In the genomic region with DNA sequence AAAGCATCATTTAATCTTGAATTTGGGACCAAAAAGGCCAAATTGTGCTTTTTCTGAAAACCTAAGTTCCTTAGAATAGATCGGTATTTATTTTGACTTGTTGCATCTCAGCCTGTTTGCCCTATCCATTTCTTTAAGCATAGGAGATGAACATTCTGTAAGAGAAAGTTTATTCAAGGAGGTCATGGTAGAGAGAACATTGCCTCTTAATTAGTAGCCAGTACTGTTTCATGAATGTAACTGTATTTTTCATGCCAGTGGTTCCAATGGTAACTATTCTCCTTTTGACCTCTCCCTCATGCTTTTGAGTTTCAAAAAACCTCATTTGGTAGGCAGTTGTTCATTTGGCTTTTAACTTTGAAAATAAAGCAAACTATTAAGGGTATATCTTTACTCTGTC, we compare ENCODE assay signal across 28 cellular contexts.
"Had no signal": no experiment of that assay in that cellular context is flagged by ENCODE, and none has a peak within 500 bp of the region (broad histone marks: within the 10 kb centered on the region; RNA-seq: fewer than 3 reads in every experiment).

No MANE protein-coding gene starts in this region.

- H3K4me1 ChIP-seq: pancreas, prostate gland, right lobe of liver, sigmoid colon, stomach, thyroid gland, tibial nerve, upper lobe of left lung, vagina had no signal

- H3K4me3 ChIP-seq: pancreas, prostate gland, right lobe of liver, sigmoid colon, stomach, thoracic aorta, thyroid gland, tibial nerve, upper lobe of left lung, vagina had no signal

- H3K9me3 Mint-ChIP-seq: naive thymus-derived CD8-positive, alpha-beta T cell; natural killer cell treated with Interleukin-12 subunit alpha and Interleukin-12 subunit beta and Interleukin-15 and Interleukin-18, amount 100 ng/mL, for 72 hours; nephron progenitor cell; neural crest cell; stimulated activated effector memory CD8-positive, alpha-beta T cell treated with anti-CD3 and anti-CD28 coated beads, Interleukin-12 subunit alpha, Interleukin-12 subunit beta, amount 100 ng/mL, for 72 hours; stimulated activated naive B cell treated with anti-CD40 and anti-IgM and Interleukin-4, amounts not matched to agents 10 μg/mL and 1 μg/mL and 100 μg/mL, for 72 hours; stimulated activated naive CD8-positive, alpha-beta T cell treated with anti-CD3 and anti-CD28 coated beads, Interleukin-15, Interleukin-2, amounts not matched to agents 100 ng/mL and 50 ng/mL, for 24 hours had no signal

- FAIRE-seq: pancreas, small intestine, urothelium cell line had no signal

- ATAC-seq: naive thymus-derived CD8-positive, alpha-beta T cell; natural killer cell treated with Interleukin-12 subunit alpha and Interleukin-12 subunit beta and Interleukin-15 and Interleukin-18, amount 100 ng/mL, for 72 hours; pancreas; right cardiac atrium; right lobe of liver; stimulated activated effector memory CD8-positive, alpha-beta T cell treated with anti-CD3 and anti-CD28 coated beads, Interleukin-12 subunit alpha, Interleukin-12 subunit beta, amount 100 ng/mL, for 72 hours; stimulated activated naive B cell treated with anti-CD40 and anti-IgM and Interleukin-4, amounts not matched to agents 10 μg/mL and 1 μg/mL and 100 μg/mL, for 72 hours had no signal

- DNase-seq: naive thymus-derived CD8-positive, alpha-beta T cell; nephron progenitor cell; nucleus accumbens; pancreas; right cardiac atrium; right lobe of liver; sigmoid colon; small intestine; stimulated activated CD4-positive, alpha-beta T cell treated with anti-CD3 and anti-CD28 coated beads, Interleukin-15, amount 100 ng/mL, for 24 hours; stimulated activated CD4-positive, alpha-beta T cell treated with anti-CD3 and anti-CD28 coated beads, Interleukin-2, amount 100 ng/mL, for 24 hours; stimulated activated CD4-positive, alpha-beta T cell treated with anti-CD3 and anti-CD28 coated beads, Interleukin-2, amount 100 ng/mL, for 48 hours; stimulated activated CD4-positive, alpha-beta T cell treated with anti-CD3 and anti-CD28 coated beads, Interleukin-4, amount 100 ng/mL, for 24 hours; stimulated activated naive B cell treated with anti-CD40 and anti-IgM and Interleukin-4, amounts not matched to agents 10 μg/mL and 1 μg/mL and 100 μg/mL, for 72 hours; stimulated activated naive CD4-positive, alpha-beta T cell treated with Interleukin-2 at 50 U/mL for 16 hours; stomach; thyroid gland; trophoblast cell; upper lobe of left lung had no signal

- H3K9me3 ChIP-seq: neutrophil, prostate gland, right lobe of liver, sigmoid colon, stomach, thoracic aorta, thyroid gland, tibial nerve, upper lobe of left lung, vagina had no signal

- H3K36me3 ChIP-seq: prostate gland had no signal

- H3K4me1 Mint-ChIP-seq: naive thymus-derived CD8-positive, alpha-beta T cell; nephron progenitor cell; neural crest cell; stimulated activated effector memory CD8-positive, alpha-beta T cell treated with anti-CD3 and anti-CD28 coated beads, Interleukin-12 subunit alpha, Interleukin-12 subunit beta, amount 100 ng/mL, for 72 hours; stimulated activated naive B cell treated with anti-CD40 and anti-IgM and Interleukin-4, amounts not matched to agents 10 μg/mL and 1 μg/mL and 100 μg/mL, for 72 hours had no signal

- H3K27me3 Mint-ChIP-seq: naive thymus-derived CD8-positive, alpha-beta T cell; natural killer cell treated with Interleukin-12 subunit alpha and Interleukin-12 subunit beta and Interleukin-15 and Interleukin-18, amount 100 ng/mL, for 72 hours; stimulated activated naive B cell treated with anti-CD40 and anti-IgM and Interleukin-4, amounts not matched to agents 10 μg/mL and 1 μg/mL and 100 μg/mL, for 72 hours; stimulated activated naive CD8-positive, alpha-beta T cell treated with anti-CD3 and anti-CD28 coated beads, Interleukin-15, Interleukin-2, amounts not matched to agents 100 ng/mL and 50 ng/mL, for 24 hours had no signal

- H3K27ac ChIP-seq: neutrophil, pancreas, prostate gland, right lobe of liver, sigmoid colon, stomach, thoracic aorta, thyroid gland, tibial nerve, upper lobe of left lung, vagina had no signal

- H3K27me3 ChIP-seq: neutrophil, pancreas, right lobe of liver, sigmoid colon, stomach, thyroid gland, tibial nerve, upper lobe of left lung, vagina had no signal

- H3K4me3 Mint-ChIP-seq: naive thymus-derived CD8-positive, alpha-beta T cell; natural killer cell treated with Interleukin-12 subunit alpha and Interleukin-12 subunit beta and Interleukin-15 and Interleukin-18, amount 100 ng/mL, for 72 hours; nephron progenitor cell; neural crest cell; stimulated activated effector memory CD8-positive, alpha-beta T cell treated with anti-CD3 and anti-CD28 coated beads, Interleukin-12 subunit alpha, Interleukin-12 subunit beta, amount 100 ng/mL, for 72 hours; stimulated activated naive B cell treated with anti-CD40 and anti-IgM and Interleukin-4, amounts not matched to agents 10 μg/mL and 1 μg/mL and 100 μg/mL, for 72 hours; stimulated activated naive CD8-positive, alpha-beta T cell treated with anti-CD3 and anti-CD28 coated beads, Interleukin-15, Interleukin-2, amounts not matched to agents 100 ng/mL and 50 ng/mL, for 24 hours had no signal

- H3K27ac Mint-ChIP-seq: naive thymus-derived CD8-positive, alpha-beta T cell; natural killer cell treated with Interleukin-12 subunit alpha and Interleukin-12 subunit beta and Interleukin-15 and Interleukin-18, amount 100 ng/mL, for 72 hours; stimulated activated effector memory CD8-positive, alpha-beta T cell treated with anti-CD3 and anti-CD28 coated beads, Interleukin-12 subunit alpha, Interleukin-12 subunit beta, amount 100 ng/mL, for 72 hours; stimulated activated naive B cell treated with anti-CD40 and anti-IgM and Interleukin-4, amounts not matched to agents 10 μg/mL and 1 μg/mL and 100 μg/mL, for 72 hours; stimulated activated naive CD8-positive, alpha-beta T cell treated with anti-CD3 and anti-CD28 coated beads, Interleukin-15, Interleukin-2, amounts not matched to agents 100 ng/mL and 50 ng/mL, for 24 hours had no signal
